ENCODE assay signal across 10 cellular contexts in the genomic region with DNA sequence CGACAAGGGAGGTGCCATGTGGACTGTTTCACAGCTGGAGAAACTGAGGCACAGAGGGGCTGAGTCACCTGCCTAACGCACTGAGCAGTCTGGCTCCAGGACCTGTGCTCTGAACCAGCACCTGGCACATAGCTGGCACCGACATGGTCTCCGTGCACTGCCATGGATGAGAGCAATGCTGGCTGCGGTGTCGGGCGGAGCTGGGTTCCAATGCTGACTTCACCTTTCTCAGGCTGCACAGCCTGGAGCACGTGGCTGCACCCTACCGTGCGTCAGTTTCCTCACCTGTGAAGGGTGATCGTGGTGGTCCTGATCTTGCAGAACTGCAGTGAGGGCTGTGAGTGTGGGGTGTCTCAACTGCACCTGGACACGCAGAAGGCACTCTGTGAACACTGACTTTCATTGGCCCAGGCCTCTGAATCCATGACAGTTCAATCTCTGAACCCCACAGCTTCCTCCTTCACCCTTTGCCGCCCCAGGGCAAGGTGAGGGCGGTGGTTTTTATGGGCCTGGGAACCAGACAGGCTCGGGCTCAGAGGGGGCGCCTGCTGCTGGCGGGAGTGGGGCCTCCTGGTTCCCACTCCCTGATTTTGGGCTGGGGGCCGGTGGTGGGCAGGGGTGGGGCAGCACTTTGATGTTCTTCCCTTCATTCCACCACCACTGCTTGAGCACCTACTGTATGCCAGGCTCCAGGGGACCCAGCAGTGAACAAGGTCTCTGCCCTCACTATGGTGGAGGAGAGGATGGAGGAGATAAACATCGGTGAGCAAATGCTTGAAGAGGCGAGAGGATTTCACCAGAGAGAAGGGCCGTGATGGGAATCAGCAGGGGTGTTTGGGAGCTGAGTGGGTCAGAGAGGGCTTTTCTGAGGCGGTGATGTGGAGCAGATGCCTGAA.
A peak's percentile ranks its signal among the peaks of the same experiment; 100 is the strongest.
DNase-seq lines count a peak whose midpoint lies in the region; ATAC-seq and TF ChIP-seq lines count a peak whose summit lies in the region.
"Had no signal": no experiment of that assay in that cellular context is flagged by ENCODE, and none has a peak within 500 bp of the region (broad histone marks: within the 10 kb centered on the region; RNA-seq: fewer than 3 reads in every experiment).

No MANE protein-coding gene starts in this region.

- H3K9me2 ChIP-seq in hepatocyte (replicated peaks; ENCODE audit: insufficient read depth): no peaks in the 10 kb centered on the region

- POLR2A ChIA-PET in AG04450 (lab: Yijun Ruan, JAX): interaction anchor here (0.7 to 1.8 kb wide), 2 partner anchors 12 to 103 kb away, joined by 5 to 10 read pairs; a partner anchor contains a TSS

- ATAC-seq in HG03460 (IDR thresholded peaks at IDR 0.05; ENCODE audit: unreplicated experiment) (no peak), HG03521 (IDR thresholded peaks at IDR 0.05; ENCODE audit: unreplicated experiment) (no peak)

- no peak overlapping the region for H3K4me2 ChIP-seq in hepatocyte

- H3K27ac ChIP-seq in AG04450 (ENCODE audit: low read depth, low read length) (peak overlapping the region; percentile 95), SJSA1 (peak overlapping the region; percentile 76), hepatocyte (peak overlapping the region; percentile 79), sigmoid colon (peak overlapping the region; percentile 70 to 81 (median 73)), WERI-Rb-1 (no peak overlapping the region)

- CTCF ChIA-PET in AG04450 (lab: Charles Lee): interaction anchor here (0.7 kb wide), 1 partner anchor 13 kb away, joined by 4 read pairs; no protein-coding TSS in a partner anchor

- H3K4me3 ChIP-seq in AG04450 (ENCODE audit: low read depth, low read length) (no peak overlapping the region), SJSA1 (no peak overlapping the region), hepatocyte (no peak overlapping the region), sigmoid colon (no peak overlapping the region), WERI-Rb-1 (ENCODE audit: low read depth, low read length) (no peak overlapping the region)

- no peak for TF ChIP-seq POLR2A in sigmoid colon (IDR thresholded peaks at IDR 0.05)

- DNase-seq in AG04450 (ENCODE audit: low read depth, low spot score) (no peak), SJSA1 (ENCODE audit: low read depth in 1 of 2, low spot score in 2 of 2) (no peak), hepatocyte (ENCODE audit: low spot score) (no peak), sigmoid colon (no peak), WERI-Rb-1 (no peak), NOMO-1 treated with dmso at 0.1 percent for 144 hours (lab: John Stamatoyannopoulos, UW; ENCODE audit: unreplicated experiment) (no peak)
- DNase-seq: activated gamma-delta T cell, T-helper 9 cell had no signal

- H3K4me1 ChIP-seq in SJSA1 (replicated peaks): peaks cover 22% of the 10 kb centered on the region
- H3K4me1 ChIP-seq in hepatocyte (ENCODE audit: insufficient read depth): peaks cover 13% of the 10 kb centered on the region
- peaks cover 0 to 24% (median 23%) of the 10 kb centered on the region in 4 donors for H3K4me1 ChIP-seq in sigmoid colon

- H3K36me3 ChIP-seq in SJSA1 (no peaks in the 10 kb centered on the region), hepatocyte (replicated peaks; ENCODE audit: insufficient read depth, low read depth) (no peaks in the 10 kb centered on the region), sigmoid colon (no peaks in the 10 kb centered on the region), WERI-Rb-1 (no peaks in the 10 kb centered on the region)

- TF ChIP-seq CTCF in AG04450 (IDR thresholded peaks at IDR 0.05; ENCODE audit: low read depth, low read length) (no peak), hepatocyte (IDR thresholded peaks at IDR 0.05; ENCODE audit: poor library complexity) (no peak), sigmoid colon (IDR thresholded peaks at IDR 0.05) (no peak), WERI-Rb-1 (IDR thresholded peaks at IDR 0.05; ENCODE audit: low read depth, low read length) (no peak)

- H3K79me2 ChIP-seq in hepatocyte: no peaks in the 10 kb centered on the region

- intact Hi-C loops in sigmoid colon (cut with DNase I): loop anchor here (5.0 kb wide), 1 partner anchor 66 kb away; no protein-coding TSS in a partner anchor

- H2AFZ ChIP-seq in hepatocyte: no peak overlapping the region

- 92% methylated on average over 22 of the region's 22 CpGs for WGBS in hepatocyte (ENCODE audit: low lambda C conversion rate, missing lambda C conversion rate)
- 65 to 79% methylated on average over 22 of the region's 22 CpGs for WGBS in sigmoid colon, 2 donors

- H3K27me3 ChIP-seq in AG04450 (ENCODE audit: control insufficient read depth, insufficient read depth, low read length): no peaks in the 10 kb centered on the region
- no peaks in the 10 kb centered on the region for H3K27me3 ChIP-seq in SJSA1 (replicated peaks)
- no peaks in the 10 kb centered on the region for H3K27me3 ChIP-seq in hepatocyte
- no peaks in the 10 kb centered on the region for H3K27me3 ChIP-seq in sigmoid colon
- H3K27me3 ChIP-seq in WERI-Rb-1 (ENCODE audit: insufficient read depth, low read depth, severe bottlenecking): no peaks in the 10 kb centered on the region

- peaks cover 3% of the 10 kb centered on the region; the same call in 1 of the 2 replicates for H3K9me3 ChIP-seq in AG04450 (ENCODE audit: control insufficient read depth, insufficient read depth, low read length)
- no peaks in the 10 kb centered on the region for H3K9me3 ChIP-seq in SJSA1 (replicated peaks)
- no peaks in the 10 kb centered on the region for H3K9me3 ChIP-seq in hepatocyte (ENCODE audit: low read depth)
- H3K9me3 ChIP-seq in sigmoid colon: no peaks in the 10 kb centered on the region
- no peaks in the 10 kb centered on the region for H3K9me3 ChIP-seq in WERI-Rb-1 (ENCODE audit: severe bottlenecking)

- H4K20me1 ChIP-seq in hepatocyte (ENCODE audit: insufficient read depth, poor library complexity, severe bottlenecking): no peaks in the 10 kb centered on the region

- TF ChIP-seq EP300 in sigmoid colon (IDR thresholded peaks at IDR 0.05): no peak
